8 cellular contexts compared by ENCODE assay signal in genomic region chr4:26856906-26857277, GRCh38. TPM values are rescaled to one million over a fixed set of nuclear protein-coding genes. Genes with fewer than 3 reads are reported as not detected.
DNase-seq lines count a peak whose midpoint lies in the region; ATAC-seq and TF ChIP-seq lines count a peak whose summit lies in the region.

No MANE protein-coding gene starts in this region.

- peaks cover 11% of the 10 kb centered on the region for H3K27me3 Mint-ChIP-seq in brain

- peak overlapping the region; percentile 23 to 79 for H3K18ac ChIP-seq in mesenchymal stem cell (ENCODE audit: low read depth in 1 of 2, low read length in 2 of 2)

- no peak overlapping the region for H3K23ac ChIP-seq in mesenchymal stem cell (ENCODE audit: low read length in 2 of 2)

- TF ChIP-seq CTCF in heart left ventricle (IDR thresholded peaks at IDR 0.05) (no peak), brain (conservative IDR thresholded peaks at IDR 0.05) (no peak), upper lobe of right lung (IDR thresholded peaks at IDR 0.05) (no peak)

- H3K4me1 ChIP-seq in heart left ventricle (peaks cover 0 to 30% (median 25%) of the 10 kb centered on the region in 12 donors), mesenchymal stem cell (ENCODE audit: control insufficient read depth, insufficient read depth, low read depth, low read length) (peaks cover 2% of the 10 kb centered on the region), upper lobe of right lung (peaks cover 20% of the 10 kb centered on the region)

- peak overlapping the region; percentile 84 to 94 (median 91) for H3K27ac Mint-ChIP-seq in brain

- peak overlapping the region; percentile 30 for H4K8ac ChIP-seq in mesenchymal stem cell (ENCODE audit: low read length)

- H2BK120ac ChIP-seq in mesenchymal stem cell (ENCODE audit: low read depth, low read length): no peak overlapping the region

- H3K27ac ChIP-seq in heart left ventricle: peak overlapping the region; percentile 58 to 93 (median 88)
- peak overlapping the region; percentile 41 for H3K27ac ChIP-seq in mesenchymal stem cell (ENCODE audit: low read length, poor library complexity, severe bottlenecking)
- peak overlapping the region; percentile 92 for H3K27ac ChIP-seq in upper lobe of right lung

- H2BK15ac ChIP-seq in mesenchymal stem cell (ENCODE audit: low read depth, poor library complexity, severe bottlenecking): no peak overlapping the region

- peak overlapping the region; percentile 46 for H3K4me2 ChIP-seq in mesenchymal stem cell (ENCODE audit: low read length, poor library complexity, severe bottlenecking)

- peak overlapping the region in 1 of 2 experiments; percentile 61 for H2BK12ac ChIP-seq in mesenchymal stem cell (ENCODE audit: low read length in 2 of 2)

- H3K9me3 Mint-ChIP-seq in brain: peaks cover 0 to 2% (median 0%) of the 10 kb centered on the region in 5 experiments

- H3K79me1 ChIP-seq in mesenchymal stem cell (replicated peaks; ENCODE audit: low read length, poor library complexity, severe bottlenecking): peaks cover 4% of the 10 kb centered on the region

- H3K9me3 ChIP-seq in heart left ventricle: no peaks in the 10 kb centered on the region
- H3K9me3 ChIP-seq in mesenchymal stem cell (ENCODE audit: control insufficient read depth, low read length): no peaks in the 10 kb centered on the region
- no peaks in the 10 kb centered on the region for H3K9me3 ChIP-seq in upper lobe of right lung

- H3K4me3 ChIP-seq in heart left ventricle (peak overlapping the region; percentile 56 to 92 (median 71)), mesenchymal stem cell (ENCODE audit: insufficient read depth in 1 of 2, low read depth in 1 of 2, low read length in 2 of 2) (peak overlapping the region; percentile 81 to 97), upper lobe of right lung (peak overlapping the region; percentile 83)

- H3K4me1 Mint-ChIP-seq in brain: peaks cover 33% of the 10 kb centered on the region

- peak overlapping the region; percentile 29 to 45 for H3K4ac ChIP-seq in mesenchymal stem cell (ENCODE audit: low read depth in 1 of 2, low read length in 2 of 2)

- no peaks in the 10 kb centered on the region for H3K36me3 Mint-ChIP-seq in brain

- TF ChIP-seq POLR2A in heart left ventricle (IDR thresholded peaks at IDR 0.05): no peak

- no peak overlapping the region for H2BK5ac ChIP-seq in mesenchymal stem cell (ENCODE audit: low read depth, low read length, poor library complexity, severe bottlenecking)

- H3K36me3 ChIP-seq in heart left ventricle (no peaks in the 10 kb centered on the region), mesenchymal stem cell (ENCODE audit: control insufficient read depth in 1 of 2, insufficient read depth in 2 of 2, low read depth in 1 of 2, low read length in 2 of 2) (no peaks in the 10 kb centered on the region), upper lobe of right lung (no peaks in the 10 kb centered on the region)

- intact Hi-C loops in heart left ventricle (cut with DNase I): loop anchor here in 5 of 10 donors (2.0 to 10.0 kb wide), 10 partner anchors 18 to 445 kb away; partner anchors contain the start of gene TBC1D19 (in 2 of the 5)
- intact Hi-C loops in cardiac septum (cut with DNase I): loop anchor here (1.0 to 5.0 kb wide), 2 partner anchors 45 to 273 kb away; partner anchors contain the start of gene TBC1D19
- intact Hi-C loops in upper lobe of right lung (cut with DNase I): loop anchor here (10.0 kb wide), 1 partner anchor 148 kb away; no protein-coding TSS in a partner anchor

- H3K27me3 ChIP-seq in heart left ventricle (no peaks in the 10 kb centered on the region), mesenchymal stem cell (ENCODE audit: control insufficient read depth in 1 of 2, insufficient read depth in 1 of 2, low read length in 2 of 2) (no peaks in the 10 kb centered on the region), upper lobe of right lung (no peaks in the 10 kb centered on the region)

- H3K9ac ChIP-seq in mesenchymal stem cell (ENCODE audit: low read length): peak overlapping the region; percentile 90

- no peak overlapping the region for H3K14ac ChIP-seq in mesenchymal stem cell (ENCODE audit: low read length in 2 of 2)

- H3K4me3 Mint-ChIP-seq in brain: peak overlapping the region; percentile 88 to 95 (median 89)

- ATAC-seq in heart left ventricle (no peak), upper lobe of right lung (no peak)

- DNase-seq in heart left ventricle: no peak
- no peak for DNase-seq in cardiac septum (ENCODE audit: low spot score)
- no peak for DNase-seq in mesenchymal stem cell
- DNase-seq in upper lobe of right lung: no peak
- no peak for DNase-seq in AG08395 (ENCODE audit: low spot score)
- DNase-seq in NCI-H524 treated with DMSO at 0.1 percent for 48 hours (lab: John Stamatoyannopoulos, UW): no peak
- DNase-seq in nucleus accumbens (lab: John Stamatoyannopoulos, UW): no peak

- no peak overlapping the region for H2AK5ac ChIP-seq in mesenchymal stem cell (ENCODE audit: low read length, severe bottlenecking)

- no peak overlapping the region for H4K91ac ChIP-seq in mesenchymal stem cell (ENCODE audit: low read length)

- H2AFZ ChIP-seq in mesenchymal stem cell (ENCODE audit: low read depth, low read length): peak overlapping the region; percentile 16

- 19 to 22% (median 21%) methylated on average over 7 of the region's 7 CpGs for WGBS in heart left ventricle, 4 donors
- 31% methylated on average over 7 of the region's 7 CpGs for WGBS in mesenchymal stem cell

RNA-seq across cellular contexts. Expression of gene STIM2, which starts 3.7 kb away (rescaled TPM):
- 10 to 100 TPM in 4 of 9 donors, 1 to 10 TPM in 5; 7.5 to 17.3 (median 9.9) TPM for total RNA-seq in heart left ventricle
- 1 to 10 TPM; 4.6 to 6.7 TPM for polyA plus RNA-seq in heart left ventricle
- 10.1 TPM for total RNA-seq in cardiac septum
- polyA plus RNA-seq in brain (ENCODE audit: insufficient read depth, low read depth, low replicate concordance): 11.6 TPM
- 22.3 TPM for polyA plus RNA-seq in mesenchymal stem cell (2013, experiment 1 of 2)
- polyA plus RNA-seq in mesenchymal stem cell (2013, experiment 2 of 2): 20.4 TPM
- 36.7 TPM for total RNA-seq in upper lobe of right lung

Comparison
In these comparisons a context has a peak if more than half of its experiments do, and no peak if none do; other contexts are left out.
1. H3K27ac ChIP-seq: peak in every context shown above with its lines; median percentile 92 in upper lobe of right lung; 88 in heart left ventricle; 41 in mesenchymal stem cell.